Comparison of ENCODE assay signal across 7 cellular contexts in genomic region chr2:205714058-205714776, GRCh38. TPM values are rescaled to one million over a fixed set of nuclear protein-coding genes. Genes with fewer than 3 reads are reported as not detected.
DNase-seq lines count a peak whose midpoint lies in the region; ATAC-seq and TF ChIP-seq lines count a peak whose summit lies in the region.

No MANE protein-coding gene starts in this region.

- H3K27ac Mint-ChIP-seq in activated T-helper 17 cell treated with anti-CD3 and anti-CD28 coated beads, Interleukin-2, amount 50 U/mL, for 72 hours: peak overlapping the region; percentile 13
- peak overlapping the region; percentile 87 for H3K27ac Mint-ChIP-seq in mesothelial cell of epicardium

- H3K79me2 ChIP-seq in Karpas-422 (ENCODE audit: low read length): no peaks in the 10 kb centered on the region

- peaks cover 9% of the 10 kb centered on the region for H3K27me3 Mint-ChIP-seq in activated T-helper 17 cell treated with anti-CD3 and anti-CD28 coated beads, Interleukin-2, amount 50 U/mL, for 72 hours
- H3K27me3 Mint-ChIP-seq in mesothelial cell of epicardium (ENCODE audit: low read depth): no peaks in the 10 kb centered on the region

- no peaks in the 10 kb centered on the region for H3K9me2 ChIP-seq in Karpas-422 (replicated peaks; ENCODE audit: insufficient read depth, low read length)

- no peak for DNase-seq in mesothelial cell of epicardium (ENCODE audit: low spot score in 2 of 2, unreplicated experiment in 2 of 2)
- no peak for DNase-seq in T-helper 9 cell
- no peak for DNase-seq in D341Med (ENCODE audit: low spot score)
- DNase-seq in Karpas-422: no peak

- H4K20me1 ChIP-seq in Karpas-422 (ENCODE audit: insufficient read depth, low read depth, low read length): no peaks in the 10 kb centered on the region

- H3K4me1 ChIP-seq in Karpas-422 (ENCODE audit: low read length): 0 out of 2 replicates have a peak, but pooled peaks cover 3% of the 10 kb centered on the region

- H3K27me3 ChIP-seq in Karpas-422 (ENCODE audit: low read length): no peaks in the 10 kb centered on the region

- ATAC-seq in GM19351 (IDR thresholded peaks at IDR 0.05; ENCODE audit: unreplicated experiment) (peak; percentile 70), HG03045 (IDR thresholded peaks at IDR 0.05; ENCODE audit: unreplicated experiment) (peak; percentile 80)
- peak; percentile 76 for ATAC-seq in activated T-helper 17 cell treated with anti-CD3 and anti-CD28 coated beads, Interleukin-2, amount 50 U/mL, for 72 hours (replicated peaks)

- no peak overlapping the region for H3K4me2 ChIP-seq in Karpas-422 (ENCODE audit: low read depth, low read length, poor library complexity, severe bottlenecking)

- peaks cover 7% of the 10 kb centered on the region for H3K4me1 Mint-ChIP-seq in activated T-helper 17 cell treated with anti-CD3 and anti-CD28 coated beads, Interleukin-2, amount 50 U/mL, for 72 hours
- H3K4me1 Mint-ChIP-seq in mesothelial cell of epicardium: peaks cover 41% of the 10 kb centered on the region

- H3K27ac ChIP-seq in Karpas-422 (ENCODE audit: low read length): no peak overlapping the region

- no peak for TF ChIP-seq CTCF in mesothelial cell of epicardium (IDR thresholded peaks at IDR 0.05; ENCODE audit: unreplicated experiment)

- H2AFZ ChIP-seq in Karpas-422 (ENCODE audit: low read length): no peak overlapping the region

- H3K9me3 ChIP-seq in Karpas-422 (ENCODE audit: low read length): no peaks in the 10 kb centered on the region

- H3K36me3 Mint-ChIP-seq in activated T-helper 17 cell treated with anti-CD3 and anti-CD28 coated beads, Interleukin-2, amount 50 U/mL, for 72 hours (ENCODE audit: low read depth): no peaks in the 10 kb centered on the region
- H3K36me3 Mint-ChIP-seq in mesothelial cell of epicardium: no peaks in the 10 kb centered on the region

- H3K36me3 ChIP-seq in Karpas-422 (ENCODE audit: insufficient read depth, low read length): no peaks in the 10 kb centered on the region

- H3K4me3 ChIP-seq in Karpas-422 (ENCODE audit: low read length): no peak overlapping the region

- no peak overlapping the region for H3K9ac ChIP-seq in Karpas-422 (ENCODE audit: low read length)

- peak overlapping the region; percentile 15 for H3K4me3 Mint-ChIP-seq in activated T-helper 17 cell treated with anti-CD3 and anti-CD28 coated beads, Interleukin-2, amount 50 U/mL, for 72 hours
- H3K4me3 Mint-ChIP-seq in mesothelial cell of epicardium: no peak overlapping the region

- H3K9me3 Mint-ChIP-seq in activated T-helper 17 cell treated with anti-CD3 and anti-CD28 coated beads, Interleukin-2, amount 50 U/mL, for 72 hours: no peaks in the 10 kb centered on the region
- no peaks in the 10 kb centered on the region for H3K9me3 Mint-ChIP-seq in mesothelial cell of epicardium

RNA-seq across cellular contexts. Expression of gene NRP2, which starts 31.9 kb away (rescaled TPM):
- 1 to 10 TPM in 1 of 2 donors, under 1 TPM in 1; 0.91 to 2.2 TPM for total RNA-seq in activated T-helper 17 cell treated with anti-CD3 and anti-CD28 coated beads, Interleukin-2, amount 50 U/mL, for 72 hours
- total RNA-seq in mesothelial cell of epicardium: 82.2 to 89.5 TPM (median 83.6 TPM) in 3 replicates
- 4.4 and 7.2 TPM in 2 replicates for total RNA-seq in Karpas-422 (2014; rRNA removed; shearing (Covaris generic); ENCODE audit: low replicate concordance)

Comparison
In these comparisons a context has a peak if more than half of its experiments do, and no peak if none do; other contexts are left out.
1. RNA of gene NRP2, which starts 31.9 kb away (total RNA-seq): 82.2 to 89.5 TPM in mesothelial cell of epicardium; 4.4 to 7.2 TPM in Karpas-422 and 0.91 to 2.2 TPM in activated T-helper 17 cell treated with anti-CD3 and anti-CD28 coated beads, Interleukin-2, amount 50 U/mL, for 72 hours; every median in the first group is over 10 times any median in the second.
2. Peak in every context shown above with its lines, with median percentiles within 50 percentile points of each other: ATAC-seq.